13 cellular contexts compared by ENCODE assay signal in the genomic region with DNA sequence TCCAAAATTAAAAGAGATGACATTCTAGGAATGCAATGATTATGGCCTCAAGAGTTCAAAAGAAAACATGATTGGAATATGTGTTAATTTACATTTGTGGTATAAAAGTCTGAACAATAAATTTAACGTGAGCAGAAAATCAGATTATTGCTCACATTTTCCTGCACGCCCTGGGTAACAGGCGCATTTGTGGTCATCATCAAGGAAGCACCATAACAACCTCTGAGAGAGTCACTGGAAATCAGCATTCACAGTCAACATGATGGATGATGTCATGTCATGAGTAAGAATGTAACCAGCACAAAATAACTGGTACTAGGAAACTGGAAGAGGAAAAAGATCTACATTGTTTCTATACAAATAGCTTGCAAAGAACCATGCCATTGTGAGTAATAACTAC.
A peak's percentile ranks its signal among the peaks of the same experiment; 100 is the strongest.
DNase-seq lines count a peak whose midpoint lies in the region; ATAC-seq and TF ChIP-seq lines count a peak whose summit lies in the region.
"Had no signal": no experiment of that assay in that cellular context is flagged by ENCODE, and none has a peak within 500 bp of the region (broad histone marks: within the 10 kb centered on the region; RNA-seq: fewer than 3 reads in every experiment).

No MANE protein-coding gene starts in this region.

- H3K9me3 Mint-ChIP-seq in activated CD4-positive, alpha-beta memory T cell treated with anti-CD3 and anti-CD28 coated beads for 36 hours: no peaks in the 10 kb centered on the region
- H3K9me3 Mint-ChIP-seq in activated CD4-positive, alpha-beta memory T cell treated with anti-CD3 and anti-CD28 coated beads, Interleukin-2, amount 10 ng/mL, durations not matched to agents 7 days and 5 days: no peaks in the 10 kb centered on the region

- intact Hi-C loops in activated CD4-positive, alpha-beta memory T cell treated with anti-CD3 and anti-CD28 coated beads for 36 hours (cut with micrococcal nuclease): loop anchor here (1.0 to 2.0 kb wide), 5 partner anchors 73 to 340 kb away; a partner anchor contains a TSS
- intact Hi-C loops in breast epithelium (cut with DNase I; ENCODE audit: low total_unique reads): no loop called here
- intact Hi-C loops in psoas muscle (cut with DNase I): no loop called here

- peaks cover 12% of the 10 kb centered on the region for H3K4me1 Mint-ChIP-seq in activated CD4-positive, alpha-beta memory T cell treated with anti-CD3 and anti-CD28 coated beads for 36 hours (ENCODE audit: low read depth)
- H3K4me1 Mint-ChIP-seq in activated CD4-positive, alpha-beta memory T cell treated with anti-CD3 and anti-CD28 coated beads, Interleukin-2, amount 10 ng/mL, durations not matched to agents 7 days and 5 days: peaks cover 11% of the 10 kb centered on the region

- H3K27ac Mint-ChIP-seq in activated CD4-positive, alpha-beta memory T cell treated with anti-CD3 and anti-CD28 coated beads for 36 hours: no peak overlapping the region
- no peak overlapping the region for H3K27ac Mint-ChIP-seq in activated CD4-positive, alpha-beta memory T cell treated with anti-CD3 and anti-CD28 coated beads, Interleukin-2, amount 10 ng/mL, durations not matched to agents 7 days and 5 days

- no peaks in the 10 kb centered on the region for H3K9me3 ChIP-seq in breast epithelium
- no peaks in the 10 kb centered on the region for H3K9me3 ChIP-seq in psoas muscle
- no peaks in the 10 kb centered on the region for H3K9me3 ChIP-seq in MG63
- H3K9me3 ChIP-seq: left ventricle myocardium inferior, testis had no signal

- TF ChIP-seq POLR2A in breast epithelium (IDR thresholded peaks at IDR 0.05): no peak

- 94 to 98% (median 95%) methylated on average over 3 of the region's 3 CpGs for WGBS in psoas muscle, 3 donors

- H3K4me3 Mint-ChIP-seq in activated CD4-positive, alpha-beta memory T cell treated with anti-CD3 and anti-CD28 coated beads for 36 hours: no peak overlapping the region
- no peak overlapping the region for H3K4me3 Mint-ChIP-seq in activated CD4-positive, alpha-beta memory T cell treated with anti-CD3 and anti-CD28 coated beads, Interleukin-2, amount 10 ng/mL, durations not matched to agents 7 days and 5 days
- H3K4me3 Mint-ChIP-seq: neural crest cell had no signal

- peak; percentile 59 for DNase-seq in activated CD4-positive, alpha-beta memory T cell treated with anti-CD3 and anti-CD28 coated beads for 36 hours
- DNase-seq in activated CD4-positive, alpha-beta memory T cell treated with anti-CD3 and anti-CD28 coated beads, Interleukin-2, amount 10 ng/mL, durations not matched to agents 7 days and 5 days: no peak
- peak; percentile 56 for DNase-seq in MV-4-11 (lab: John Stamatoyannopoulos, UW)
- no peak for DNase-seq in breast epithelium (ENCODE audit: low spot score in 2 of 2)
- peak; percentile 34 to 38 for DNase-seq in stimulated activated CD4-positive, alpha-beta T cell treated with anti-CD3 and anti-CD28 coated beads, Interleukin-2, amount 100 ng/mL, for 24 hours
- no peak for DNase-seq in putamen (ENCODE audit: low spot score)
- no peak for DNase-seq in psoas muscle
- no peak for DNase-seq in MG63
- DNase-seq: ACHN, activated gamma-delta T cell, left ventricle myocardium inferior, testis had no signal

- no peak for ATAC-seq in psoas muscle

- no peaks in the 10 kb centered on the region for H3K4me1 ChIP-seq in breast epithelium
- H3K4me1 ChIP-seq in psoas muscle: no peaks in the 10 kb centered on the region
- H3K4me1 ChIP-seq: testis had no signal

- no peaks in the 10 kb centered on the region for H3K27me3 ChIP-seq in breast epithelium
- no peaks in the 10 kb centered on the region for H3K27me3 ChIP-seq in psoas muscle (ENCODE audit: insufficient read depth in 3 of 3, low read length in 2 of 3)
- H3K27me3 ChIP-seq in MG63: no peaks in the 10 kb centered on the region
- H3K27me3 ChIP-seq: testis had no signal

- CTCF ChIA-PET in activated CD4-positive, alpha-beta memory T cell treated with anti-CD3 and anti-CD28 coated beads for 36 hours (lab: Charles Lee): interaction anchor here (0.7 to 1.0 kb wide), 2 partner anchors 72 to 115 kb away, joined by 4 read pairs; no protein-coding TSS in a partner anchor
- CTCF ChIA-PET in activated CD4-positive, alpha-beta memory T cell treated with anti-CD3 and anti-CD28 coated beads, Interleukin-2, amount 10 ng/mL, durations not matched to agents 7 days and 5 days (lab: Charles Lee): no interaction called here

- POLR2A ChIA-PET in activated CD4-positive, alpha-beta memory T cell treated with anti-CD3 and anti-CD28 coated beads for 36 hours (lab: Charles Lee): interaction anchor here (1.0 kb wide), 1 partner anchor 116 kb away, joined by 5 read pairs; no protein-coding TSS in a partner anchor
- POLR2A ChIA-PET in activated CD4-positive, alpha-beta memory T cell treated with anti-CD3 and anti-CD28 coated beads, Interleukin-2, amount 10 ng/mL, durations not matched to agents 7 days and 5 days (lab: Charles Lee): no interaction called here

- TF ChIP-seq CTCF in breast epithelium (IDR thresholded peaks at IDR 0.05) (no peak), psoas muscle (IDR thresholded peaks at IDR 0.05) (no peak)

- H3K4me3 ChIP-seq in breast epithelium (no peak overlapping the region), psoas muscle (no peak overlapping the region), MG63 (no peak overlapping the region)
- H3K4me3 ChIP-seq: left ventricle myocardium inferior, testis had no signal

- peaks cover 14% of the 10 kb centered on the region for H3K27me3 Mint-ChIP-seq in activated CD4-positive, alpha-beta memory T cell treated with anti-CD3 and anti-CD28 coated beads for 36 hours
- H3K27me3 Mint-ChIP-seq in activated CD4-positive, alpha-beta memory T cell treated with anti-CD3 and anti-CD28 coated beads, Interleukin-2, amount 10 ng/mL, durations not matched to agents 7 days and 5 days: peaks cover 3% of the 10 kb centered on the region

- no peaks in the 10 kb centered on the region for H3K36me3 Mint-ChIP-seq in activated CD4-positive, alpha-beta memory T cell treated with anti-CD3 and anti-CD28 coated beads for 36 hours
- no peaks in the 10 kb centered on the region for H3K36me3 Mint-ChIP-seq in activated CD4-positive, alpha-beta memory T cell treated with anti-CD3 and anti-CD28 coated beads, Interleukin-2, amount 10 ng/mL, durations not matched to agents 7 days and 5 days (ENCODE audit: low read depth)

- peak overlapping the region; percentile 71 to 75 for H3K27ac ChIP-seq in breast epithelium
- no peak overlapping the region for H3K27ac ChIP-seq in psoas muscle
- H3K27ac ChIP-seq: left ventricle myocardium inferior, testis had no signal

- no peaks in the 10 kb centered on the region for H3K36me3 ChIP-seq in breast epithelium
- H3K36me3 ChIP-seq in psoas muscle (ENCODE audit: insufficient read depth in 1 of 2, low read depth in 1 of 2): no peaks in the 10 kb centered on the region
- no peaks in the 10 kb centered on the region for H3K36me3 ChIP-seq in MG63
- H3K36me3 ChIP-seq: left ventricle myocardium inferior had no signal

Comparison
In these comparisons a context has a peak if more than half of its experiments do, and no peak if none do; other contexts are left out.
1. DNase-seq: peak in activated CD4-positive, alpha-beta memory T cell treated with anti-CD3 and anti-CD28 coated beads for 36 hours (single experiment), MV-4-11 (single experiment) and stimulated activated CD4-positive, alpha-beta T cell treated with anti-CD3 and anti-CD28 coated beads, Interleukin-2, amount 100 ng/mL, for 24 hours (2 of 2); none in activated CD4-positive, alpha-beta memory T cell treated with anti-CD3 and anti-CD28 coated beads, Interleukin-2, amount 10 ng/mL, durations not matched to agents 7 days and 5 days (single experiment), breast epithelium (0 of 2), putamen (single experiment), psoas muscle (0 of 2) and MG63 (single experiment).